In the genomic region with DNA sequence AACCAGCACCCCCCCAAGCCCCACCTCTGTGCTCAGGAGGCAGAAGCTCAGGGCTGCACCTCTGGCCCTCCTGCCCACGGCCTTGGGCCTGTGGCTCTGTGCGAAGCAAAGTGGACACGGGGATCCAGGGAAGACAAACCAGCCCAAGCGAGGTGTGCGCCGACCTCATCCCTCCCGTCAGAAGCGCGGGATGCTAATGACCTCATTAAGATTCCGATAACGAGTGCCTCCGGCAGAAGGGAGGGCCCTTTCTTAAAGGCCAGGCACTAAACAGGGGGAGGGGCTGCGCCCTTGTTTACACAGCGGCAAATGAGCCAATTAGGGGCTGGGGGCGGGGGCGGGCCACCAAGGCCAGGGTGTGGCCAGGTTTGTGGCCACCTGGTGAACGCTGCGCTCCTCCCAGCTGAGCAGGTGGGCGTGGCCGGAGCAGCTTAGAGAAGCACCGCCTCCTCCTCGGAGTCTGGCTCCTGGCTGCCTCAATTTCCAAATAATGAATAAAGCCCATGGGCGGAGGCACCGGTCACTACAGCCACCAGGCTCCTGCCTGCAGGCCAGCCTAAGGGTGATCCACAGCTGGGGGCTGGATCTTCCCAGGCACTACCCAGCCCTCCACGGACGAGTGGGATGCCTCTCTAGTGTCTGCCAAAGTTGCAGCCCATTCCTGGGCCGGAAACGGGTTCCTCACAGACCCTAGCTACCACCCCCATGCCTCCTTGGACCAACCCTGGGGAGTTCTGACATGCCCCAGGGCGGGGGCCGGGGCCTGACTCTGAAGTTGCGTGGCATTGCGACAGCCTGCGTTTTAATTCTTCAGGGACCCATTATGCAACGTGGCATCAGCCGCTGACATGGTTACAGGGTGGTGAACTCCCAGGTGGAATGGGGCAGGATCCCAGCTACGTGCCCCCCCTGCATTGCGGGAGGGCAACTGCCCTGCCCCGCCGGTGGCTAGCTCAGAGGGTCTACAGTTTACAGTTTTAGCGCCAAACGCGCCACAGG, we compare ENCODE assay signal across 8 cellular contexts. TPM values are rescaled to one million over a fixed set of nuclear protein-coding genes. Genes with fewer than 3 reads are reported as not detected.
DNase-seq lines count a peak whose midpoint lies in the region; ATAC-seq and TF ChIP-seq lines count a peak whose summit lies in the region.

No MANE protein-coding gene starts in this region.

- peak; percentile 94 for DNase-seq in H7
- DNase-seq in NCI-H748 treated with DMSO at 0.1 percent for 48 hours (lab: John Stamatoyannopoulos, UW) = peak; percentile 77
- no peak for DNase-seq in dorsolateral prefrontal cortex
- peak; percentile 52 for DNase-seq in nephron progenitor cell
- DNase-seq in HuH-7.5 (ENCODE audit: low spot score) = no peak
- no peak for DNase-seq in activated CD4-positive, alpha-beta T cell treated with anti-CD3 and anti-CD28 coated beads, Interleukin-2, amount 50 U/mL, for 1 hour
- no peak for DNase-seq in Ammon's horn (ENCODE audit: low spot score)

- H3K4me3 ChIP-seq in H7 (ENCODE audit: insufficient read depth, low read depth, low read length) = peak overlapping the region; percentile 25
- H3K4me3 ChIP-seq in dorsolateral prefrontal cortex = peak overlapping the region in 57 of 59 donors; percentile 4 to 98 (median 84)

- H3K27ac ChIP-seq in dorsolateral prefrontal cortex = peak overlapping the region in 13 of 59 donors; percentile 7 to 99 (median 97)

- H3K36me3 Mint-ChIP-seq in nephron progenitor cell (ENCODE audit: low read depth) = peaks cover 4% of the 10 kb centered on the region

- H3K4me1 Mint-ChIP-seq in nephron progenitor cell = peaks cover 44% of the 10 kb centered on the region

- intact Hi-C loops in dorsolateral prefrontal cortex (cut with DNase I) = no loop called here

- TF ChIP-seq CTCF in dorsolateral prefrontal cortex (IDR thresholded peaks at IDR 0.05 in 54 of 56, conservative IDR thresholded peaks at IDR 0.05 in 2 of 56; ENCODE audit: low read depth in 1 of 56, partially characterized antibody in 56 of 56) (no peak), nephron progenitor cell (IDR thresholded peaks at IDR 0.05) (no peak)

- H3K27me3 ChIP-seq in H7 (ENCODE audit: control insufficient read depth, insufficient read depth, low read length) (peaks cover 85% of the 10 kb centered on the region), dorsolateral prefrontal cortex (peaks cover 2 to 18% (median 15%) of the 10 kb centered on the region in 45 donors)

- H3K36me3 ChIP-seq in H7 (replicated peaks; ENCODE audit: control insufficient read depth, insufficient read depth, low read length) = no peaks in the 10 kb centered on the region

- H3K27ac Mint-ChIP-seq in nephron progenitor cell = no peak overlapping the region

- peak overlapping the region; percentile 88 for H3K4me3 Mint-ChIP-seq in nephron progenitor cell

- no peak for ATAC-seq in GM19324 (IDR thresholded peaks at IDR 0.05; ENCODE audit: low FRiP score, unreplicated experiment)

- no peaks in the 10 kb centered on the region for H3K9me3 Mint-ChIP-seq in nephron progenitor cell

- peaks cover 84% of the 10 kb centered on the region for H3K27me3 Mint-ChIP-seq in nephron progenitor cell (ENCODE audit: low read depth, poor library complexity)

RNA-seq across cellular contexts. Expression of a gene that starts 3.0 kb away (rescaled TPM):
- total RNA-seq in H7 (2014; rRNA removed; shearing (Covaris generic)) = 6.4 and 6.6 TPM in 2 replicates
- 10 to 100 TPM; 26.4 to 54.9 (median 35.9) TPM for total RNA-seq in dorsolateral prefrontal cortex

RNA-seq across cellular contexts. Expression of a gene that starts 39.4 kb away (rescaled TPM):
- total RNA-seq in H7 (2014; rRNA removed; shearing (Covaris generic)) = 1.4 and 1.9 TPM in 2 replicates
- 10 to 100 TPM in 2 of 120 experiments, 1 to 10 TPM in 118; 1.5 to 10.3 (median 5.0) TPM for total RNA-seq in dorsolateral prefrontal cortex

RNA-seq across cellular contexts. Expression of a gene that starts 58.3 kb away (rescaled TPM):
- 89.1 and 97.4 TPM in 2 replicates for total RNA-seq in H7 (2014; rRNA removed; shearing (Covaris generic))
- total RNA-seq in dorsolateral prefrontal cortex = 1 to 10 TPM in 103 of 120 experiments, under 1 TPM in 16, not detected in 1; 0.44 to 4.2 (median 1.8) TPM

Comparison
In these comparisons a context has a peak if more than half of its experiments do, and no peak if none do; other contexts are left out.
1. DNase-seq: peak in H7 (single experiment), NCI-H748 treated with DMSO at 0.1 percent for 48 hours (single experiment) and nephron progenitor cell (single experiment); none in dorsolateral prefrontal cortex (0 of 10), HuH-7.5 (single experiment), activated CD4-positive, alpha-beta T cell treated with anti-CD3 and anti-CD28 coated beads, Interleukin-2, amount 50 U/mL, for 1 hour (single experiment) and Ammon's horn (single experiment).
2. RNA of a gene that starts 58.3 kb away (total RNA-seq): 89.1 to 97.4 TPM in H7; 0.44 to 4.2 TPM in dorsolateral prefrontal cortex; every median in the first group is over 10 times any median in the second.